Comparison of ENCODE assay signal across 24 cellular contexts in the genomic region with DNA sequence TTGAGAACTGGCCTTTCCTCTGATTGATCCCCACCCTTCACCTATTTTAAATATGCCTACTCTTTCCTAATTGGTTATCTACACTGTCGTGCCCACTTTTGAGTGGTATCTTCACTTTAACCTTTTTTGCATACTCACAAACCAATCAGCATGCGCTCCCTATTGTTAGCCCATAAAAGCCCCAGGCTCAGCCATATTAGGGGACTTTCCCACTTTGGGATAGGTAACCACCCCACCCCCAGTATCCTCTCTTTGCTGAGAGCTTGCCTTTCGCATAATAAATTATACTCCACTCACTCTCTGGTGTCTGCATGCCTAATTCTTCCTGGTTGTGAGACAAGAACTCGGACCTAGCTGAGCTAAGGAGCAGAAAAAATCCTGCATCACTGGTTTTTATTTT.
"Had no signal": no experiment of that assay in that cellular context is flagged by ENCODE, and none has a peak within 500 bp of the region (broad histone marks: within the 10 kb centered on the region; RNA-seq: fewer than 3 reads in every experiment).

No MANE protein-coding gene starts in this region.

- H3K36me3 Mint-ChIP-seq: type B pancreatic cell had no signal

- H3K4me1 ChIP-seq: heart right ventricle, left lung, prostate gland, right atrium auricular region, spleen, vagina had no signal

- H3K27ac Mint-ChIP-seq: activated CD4-positive, alpha-beta T cell treated with anti-CD3 and anti-CD28 coated beads, Interleukin-2, amount 10 ng/mL, durations not matched to agents 7 days and 5 days; activated CD8-positive, alpha-beta T cell treated with anti-CD3 and anti-CD28 coated beads, Interleukin-2, amount 10 ng/mL, durations not matched to agents 7 days and 5 days; activated T-helper 2 cell treated with anti-CD3 and anti-CD28 coated beads, Interferon-gamma antibody, Interleukin-2, Interleukin-4, amounts not matched to agents 10 μg/mL and 5 μg/mL and 100 μg/mL, durations not matched to agents 14 hours and 24 hours and 36 hours; type B pancreatic cell had no signal

- ATAC-seq: activated CD8-positive, alpha-beta T cell treated with anti-CD3 and anti-CD28 coated beads, Interleukin-2, amount 10 ng/mL, durations not matched to agents 7 days and 5 days; heart right ventricle; left lung had no signal

- H3K36me3 ChIP-seq: cardiac muscle cell, neutrophil, ovary, prostate gland, right atrium auricular region, thoracic aorta, vagina, WERI-Rb-1 had no signal

- H3K4me1 Mint-ChIP-seq: activated CD4-positive, alpha-beta T cell treated with anti-CD3 and anti-CD28 coated beads, Interleukin-2, amount 10 ng/mL, durations not matched to agents 7 days and 5 days had no signal

- H3K27ac ChIP-seq: cardiac muscle cell, heart right ventricle, left lung, neutrophil, ovary, prostate gland, right atrium auricular region, spleen, thoracic aorta, vagina, WERI-Rb-1 had no signal

- H3K4me3 ChIP-seq: cardiac muscle cell, heart right ventricle, left lung, ovary, prostate gland, right atrium auricular region, spleen, thoracic aorta, vagina had no signal

- H3K4me3 Mint-ChIP-seq: activated CD4-positive, alpha-beta T cell treated with anti-CD3 and anti-CD28 coated beads, Interleukin-2, amount 10 ng/mL, durations not matched to agents 7 days and 5 days; activated CD8-positive, alpha-beta T cell treated with anti-CD3 and anti-CD28 coated beads, Interleukin-2, amount 10 ng/mL, durations not matched to agents 7 days and 5 days; naive thymus-derived CD4-positive, alpha-beta T cell; type B pancreatic cell had no signal

- H3K9me3 ChIP-seq: neutrophil, prostate gland, thoracic aorta, vagina had no signal

- DNase-seq: activated CD4-positive, alpha-beta T cell treated with anti-CD3 and anti-CD28 coated beads, Interleukin-2, amount 10 ng/mL, durations not matched to agents 7 days and 5 days; activated CD4-positive, CD25-positive, alpha-beta regulatory T cell treated with anti-CD3 and anti-CD28 coated beads, Interleukin-2, amount 50 U/mL, for 72 hours; activated CD8-positive, alpha-beta T cell treated with anti-CD3 and anti-CD28 coated beads, Interleukin-2, amount 10 ng/mL, durations not matched to agents 7 days and 5 days; activated naive CD4-positive, alpha-beta T cell treated with Interleukin-2 at 50 U/mL for 16 hours; effector CD4-positive, alpha-beta T cell; erythroblast; foreskin fibroblast; heart right ventricle; kidney; left lung; ovary; spleen; stimulated activated CD4-positive, alpha-beta T cell treated with anti-CD3 and anti-CD28 coated beads, Interleukin-4, amount 100 ng/mL, for 1 hour; stimulated activated naive CD4-positive, alpha-beta T cell treated with Interleukin-2 at 50 U/mL for 16 hours; WERI-Rb-1 had no signal

- H3K27me3 Mint-ChIP-seq: activated CD4-positive, alpha-beta T cell treated with anti-CD3 and anti-CD28 coated beads, Interleukin-2, amount 10 ng/mL, durations not matched to agents 7 days and 5 days; naive thymus-derived CD4-positive, alpha-beta T cell; type B pancreatic cell had no signal

- H3K27me3 ChIP-seq: cardiac muscle cell, heart right ventricle, left lung, neutrophil, ovary, right atrium auricular region, spleen, vagina had no signal
